Comparison of ENCODE assay signal across 1 cellular context in the genomic region with DNA sequence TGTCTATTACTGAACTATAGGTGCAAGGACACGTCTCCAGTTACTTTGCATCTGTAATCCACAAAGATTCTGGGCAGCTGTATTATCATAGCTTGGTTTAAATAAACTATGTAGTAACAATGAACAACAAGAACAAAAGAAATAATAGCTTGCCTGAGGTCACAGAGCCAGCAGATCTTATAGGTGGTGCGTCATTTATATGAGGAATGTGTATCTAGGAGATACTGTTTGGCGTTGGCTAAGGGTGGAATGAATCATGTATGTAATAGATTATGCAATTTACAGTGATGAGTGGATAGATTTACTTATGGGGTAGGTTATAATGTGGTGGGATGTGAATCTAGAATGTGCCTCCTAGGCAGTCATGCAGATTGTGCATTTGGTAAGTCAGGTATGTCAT.
TF ChIP-seq lines count a peak whose summit lies in the region.

No MANE protein-coding gene starts in this region.

TF ChIP-seq in HEK293, 187 proteins besides CTCF, POLR2A, EP300 and RAD21 (continued from another document):
- TF ChIP-seq ZNF26 (tag by site-specific recombination; IDR thresholded peaks at IDR 0.05) (no peak), MZF1 (tag by site-specific recombination; IDR thresholded peaks at IDR 0.05; ENCODE audit: borderline replicate concordance) (no peak), ZNF571 (tag by site-specific recombination; IDR thresholded peaks at IDR 0.05) (no peak), HOXD13 (CRISPR knock-in tag; IDR thresholded peaks at IDR 0.05; ENCODE audit: borderline replicate concordance) (no peak), ZNF664 (tag by site-specific recombination; IDR thresholded peaks at IDR 0.05) (peak; percentile 53; the same call in 1 of the 2 replicates), ZNF433 (tag by site-specific recombination; IDR thresholded peaks at IDR 0.05; ENCODE audit: low read depth) (no peak), ZNF211 (tag by site-specific recombination; IDR thresholded peaks at IDR 0.05; ENCODE audit: low read depth) (no peak)
- TF ChIP-seq, protein P1, sequence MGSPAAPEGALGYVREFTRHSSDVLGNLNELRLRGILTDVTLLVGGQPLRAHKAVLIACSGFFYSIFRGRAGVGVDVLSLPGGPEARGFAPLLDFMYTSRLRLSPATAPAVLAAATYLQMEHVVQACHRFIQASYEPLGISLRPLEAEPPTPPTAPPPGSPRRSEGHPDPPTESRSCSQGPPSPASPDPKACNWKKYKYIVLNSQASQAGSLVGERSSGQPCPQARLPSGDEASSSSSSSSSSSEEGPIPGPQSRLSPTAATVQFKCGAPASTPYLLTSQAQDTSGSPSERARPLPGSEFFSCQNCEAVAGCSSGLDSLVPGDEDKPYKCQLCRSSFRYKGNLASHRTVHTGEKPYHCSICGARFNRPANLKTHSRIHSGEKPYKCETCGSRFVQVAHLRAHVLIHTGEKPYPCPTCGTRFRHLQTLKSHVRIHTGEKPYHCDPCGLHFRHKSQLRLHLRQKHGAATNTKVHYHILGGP (tag by site-specific recombination; IDR thresholded peaks at IDR 0.05), result no peak
TF ChIP-seq in HEK293: peak in this region for 2.
